23 cellular contexts compared by ENCODE assay signal in the genomic region with DNA sequence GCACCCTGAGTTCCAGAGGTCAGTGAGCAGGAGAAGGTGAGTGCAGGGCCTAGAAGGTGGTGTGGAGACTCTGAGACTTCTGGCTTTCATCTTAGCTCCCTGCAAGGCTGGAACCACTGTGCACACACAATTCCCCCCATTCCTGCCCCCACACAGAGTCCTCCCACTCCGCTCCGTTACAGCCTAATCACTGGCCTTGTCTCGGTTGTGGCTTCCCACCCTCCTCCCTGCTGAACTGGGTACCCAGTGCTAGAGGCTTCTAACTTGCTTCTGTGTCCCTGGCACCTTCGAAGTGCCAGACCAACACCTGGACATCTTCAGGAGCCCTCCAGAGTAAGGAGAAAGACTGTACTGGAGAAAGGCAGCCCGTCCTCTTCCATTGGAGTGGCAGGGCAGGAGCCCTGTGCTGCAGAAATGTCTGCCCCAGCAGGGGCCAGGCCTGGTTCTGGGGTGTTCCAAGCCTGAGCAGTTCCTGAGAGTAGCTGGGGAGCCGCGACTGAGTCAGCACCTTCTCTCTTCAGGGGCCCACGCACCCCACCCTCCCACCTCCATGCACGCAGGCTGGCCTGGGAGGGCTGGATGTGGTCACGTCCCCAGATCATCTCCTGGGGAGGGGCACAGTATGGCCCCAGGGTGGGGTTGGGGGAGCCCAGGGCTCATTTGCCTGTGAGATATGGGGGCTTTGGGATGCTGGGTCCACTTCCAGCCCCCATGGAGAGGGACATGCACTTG. TPM values are rescaled to one million over a fixed set of nuclear protein-coding genes. Genes with fewer than 3 reads are reported as not detected.
DNase-seq lines count a peak whose midpoint lies in the region; TF ChIP-seq lines count a peak whose summit lies in the region.
"Had no signal": no experiment of that assay in that cellular context is flagged by ENCODE, and none has a peak within 500 bp of the region (broad histone marks: within the 10 kb centered on the region; RNA-seq: fewer than 3 reads in every experiment).

No MANE protein-coding gene starts in this region.

- no peak for TF ChIP-seq CTCF in mesothelial cell of epicardium (IDR thresholded peaks at IDR 0.05; ENCODE audit: unreplicated experiment)
- no peak for TF ChIP-seq CTCF in testis (IDR thresholded peaks at IDR 0.05)

- intact Hi-C loops in testis (cut with DNase I; ENCODE audit: low total_unique reads), result no loop called here

- H3K27ac Mint-ChIP-seq in mesothelial cell of epicardium, result no peak overlapping the region
- H3K27ac Mint-ChIP-seq: HFFc6, nephron had no signal

- H3K27me3 ChIP-seq in testis, result no peaks in the 10 kb centered on the region
- H3K27me3 ChIP-seq: cardiac muscle cell had no signal

- no peaks in the 10 kb centered on the region for H3K9me3 ChIP-seq in testis
- H3K9me3 ChIP-seq: esophagus squamous epithelium, psoas muscle had no signal

- H3K27ac ChIP-seq in testis, result no peak overlapping the region
- H3K27ac ChIP-seq: cardiac muscle cell, esophagus squamous epithelium, gastroesophageal sphincter, psoas muscle had no signal

- peaks cover 10% of the 10 kb centered on the region for H3K4me1 ChIP-seq in testis
- H3K4me1 ChIP-seq: psoas muscle had no signal

- DNase-seq in activated gamma-delta T cell treated with Interleukin-2 at 50 U/mL for 16 hours (peak; percentile 2), activated gamma-delta T cell (lab: John Stamatoyannopoulos, UW) (no peak), mesothelial cell of epicardium (ENCODE audit: low spot score in 2 of 2, unreplicated experiment in 2 of 2) (peak; percentile 13 to 33), testis (peak; percentile 11), GM19238 (ENCODE audit: insufficient read length, low spot score) (no peak), AG20443 (ENCODE audit: low spot score) (no peak), NCI-H69 (lab: John Stamatoyannopoulos, UW) (no peak)
- DNase-seq in activated CD8-positive, alpha-beta memory T cell treated with anti-CD3 and anti-CD28 coated beads, Interleukin-2, amount 50 U/mL, for 4 hours, result peak; percentile 12
- DNase-seq: activated CD4-positive, alpha-beta T cell treated with anti-CD3 and anti-CD28 coated beads for 48 hours; activated naive CD4-positive, alpha-beta T cell treated with Interleukin-2 at 50 U/mL for 16 hours; amygdala; C1 segment of cervical spinal cord; effector CD8-positive, alpha-beta T cell; esophagus squamous epithelium; HFFc6; NCI-H1436; NCI-H524 treated with DMSO at 0.1 percent for 48 hours; stimulated activated CD4-positive, alpha-beta T cell treated with anti-CD3 and anti-CD28 coated beads, Interleukin-4, amount 100 ng/mL, for 4 hours had no signal

- no peak overlapping the region for H3K4me3 ChIP-seq in testis
- H3K4me3 ChIP-seq: cardiac muscle cell, esophagus squamous epithelium, gastroesophageal sphincter, psoas muscle had no signal

- H3K27me3 Mint-ChIP-seq in mesothelial cell of epicardium (ENCODE audit: low read depth), result peaks cover 17% of the 10 kb centered on the region

- TF ChIP-seq POLR2A in testis (IDR thresholded peaks at IDR 0.05), result no peak

- no peaks in the 10 kb centered on the region for H3K36me3 ChIP-seq in testis (ENCODE audit: low read depth, missing control alignments)
- H3K36me3 ChIP-seq: cardiac muscle cell, esophagus squamous epithelium, gastroesophageal sphincter had no signal

- no peaks in the 10 kb centered on the region for H3K4me1 Mint-ChIP-seq in mesothelial cell of epicardium

- H3K36me3 Mint-ChIP-seq in mesothelial cell of epicardium, result no peaks in the 10 kb centered on the region

- 77 to 83% methylated on average over 8 to 10 of the region's 10 CpGs for WGBS in testis, 2 donors

- no peaks in the 10 kb centered on the region for H3K9me3 Mint-ChIP-seq in mesothelial cell of epicardium

- no peak overlapping the region for H3K4me3 Mint-ChIP-seq in mesothelial cell of epicardium
- H3K4me3 Mint-ChIP-seq: HFFc6, nephron had no signal

RNA-seq across cellular contexts. Expression of a gene that starts 23.4 kb away (rescaled TPM):
- 0.16 to 0.32 TPM (median 0.16 TPM) in 3 replicates for total RNA-seq in mesothelial cell of epicardium
- under 1 TPM; 0.43 to 0.55 TPM for total RNA-seq in testis
- polyA plus RNA-seq in testis (ENCODE audit: insufficient read depth, low read depth, low replicate concordance), result 0.51 TPM
- total RNA-seq: cardiac muscle cell, esophagus squamous epithelium, gastroesophageal sphincter, HFFc6, psoas muscle, urinary bladder had no signal
- polyA plus RNA-seq: cardiac muscle cell had no signal

RNA-seq across cellular contexts. Expression of a gene that starts 33.6 kb away (rescaled TPM):
- total RNA-seq in mesothelial cell of epicardium (2.0 to 3.2 TPM (median 2.4 TPM) in 3 replicates), testis (not detected)
- polyA plus RNA-seq in testis (ENCODE audit: insufficient read depth, low read depth, low replicate concordance), result 1.1 TPM
- total RNA-seq: cardiac muscle cell, HFFc6, psoas muscle had no signal
- polyA plus RNA-seq: cardiac muscle cell, psoas muscle had no signal

Comparison
In these comparisons a context has a peak if more than half of its experiments do, and no peak if none do; other contexts are left out.
1. DNase-seq: peak in activated gamma-delta T cell treated with Interleukin-2 at 50 U/mL for 16 hours (single experiment), activated CD8-positive, alpha-beta memory T cell treated with anti-CD3 and anti-CD28 coated beads, Interleukin-2, amount 50 U/mL, for 4 hours (single experiment), mesothelial cell of epicardium (2 of 2) and testis (single experiment); none in activated gamma-delta T cell (single experiment), GM19238 (single experiment), AG20443 (single experiment) and NCI-H69 (single experiment).